ENCODE assay signal across 9 cellular contexts in genomic region chr12:52741378-52742195, GRCh38. TPM values are rescaled to one million over a fixed set of nuclear protein-coding genes. Genes with fewer than 3 reads are reported as not detected.
DNase-seq lines count a peak whose midpoint lies in the region; ATAC-seq, FAIRE-seq and TF ChIP-seq lines count a peak whose summit lies in the region.
"Had no signal": no experiment of that assay in that cellular context is flagged by ENCODE, and none has a peak within 500 bp of the region (broad histone marks: within the 10 kb centered on the region; RNA-seq: fewer than 3 reads in every experiment).

No MANE protein-coding gene starts in this region.

- no peak for FAIRE-seq in urothelium cell line (lab: Jason Lieb, UNC)

- H3K36me3 Mint-ChIP-seq in activated CD4-positive, alpha-beta T cell treated with anti-CD3 and anti-CD28 coated beads for 36 hours (ENCODE audit: low read depth) = no peaks in the 10 kb centered on the region
- H3K36me3 Mint-ChIP-seq in nephron progenitor cell (ENCODE audit: low read depth) = no peaks in the 10 kb centered on the region
- H3K36me3 Mint-ChIP-seq: brain had no signal

- no peaks in the 10 kb centered on the region for H3K9me3 Mint-ChIP-seq in activated CD4-positive, alpha-beta T cell treated with anti-CD3 and anti-CD28 coated beads for 36 hours (ENCODE audit: low read depth)
- H3K9me3 Mint-ChIP-seq in nephron progenitor cell = no peaks in the 10 kb centered on the region
- H3K9me3 Mint-ChIP-seq: brain had no signal

- ATAC-seq in activated CD4-positive, alpha-beta T cell treated with anti-CD3 and anti-CD28 coated beads for 36 hours = peak; percentile 51
- ATAC-seq in HG02973 (IDR thresholded peaks at IDR 0.05; ENCODE audit: unreplicated experiment) = no peak

- TF ChIP-seq CTCF in nephron progenitor cell (IDR thresholded peaks at IDR 0.05) = no peak

- no peaks in the 10 kb centered on the region for H3K27me3 Mint-ChIP-seq in activated CD4-positive, alpha-beta T cell treated with anti-CD3 and anti-CD28 coated beads for 36 hours
- peaks cover 63% of the 10 kb centered on the region for H3K27me3 Mint-ChIP-seq in nephron progenitor cell (ENCODE audit: low read depth, poor library complexity)

- POLR2A ChIA-PET in activated CD4-positive, alpha-beta T cell treated with anti-CD3 and anti-CD28 coated beads for 36 hours (lab: Charles Lee) = no interaction called here

- H3K27ac Mint-ChIP-seq in activated CD4-positive, alpha-beta T cell treated with anti-CD3 and anti-CD28 coated beads for 36 hours = no peak overlapping the region
- H3K27ac Mint-ChIP-seq in nephron progenitor cell = no peak overlapping the region
- H3K27ac Mint-ChIP-seq: brain had no signal

- CTCF ChIA-PET in activated CD4-positive, alpha-beta T cell treated with anti-CD3 and anti-CD28 coated beads for 36 hours (lab: Charles Lee) = no interaction called here

- intact Hi-C loops in activated CD4-positive, alpha-beta T cell treated with anti-CD3 and anti-CD28 coated beads for 36 hours (cut with DNase I, micrococcal nuclease) = no loop called here

- no peaks in the 10 kb centered on the region for H3K4me1 Mint-ChIP-seq in activated CD4-positive, alpha-beta T cell treated with anti-CD3 and anti-CD28 coated beads for 36 hours
- H3K4me1 Mint-ChIP-seq in nephron progenitor cell = no peaks in the 10 kb centered on the region
- H3K4me1 Mint-ChIP-seq: brain had no signal

- peak; percentile 74 for DNase-seq in ACHN
- DNase-seq in HT1080 (ENCODE audit: low read depth) = peak; percentile 32
- peak; percentile 80 for DNase-seq in activated CD4-positive, alpha-beta T cell treated with anti-CD3 and anti-CD28 coated beads for 36 hours
- peak; percentile 16 to 56 for DNase-seq in dermis microvascular lymphatic vessel endothelial cell (ENCODE audit: low read depth in 2 of 2)
- DNase-seq in nephron progenitor cell = peak; percentile 94
- peak; percentile 76 for DNase-seq in urothelium cell line (ENCODE audit: low spot score)
- no peak for DNase-seq in NK-92 (lab: John Stamatoyannopoulos, UW; ENCODE audit: unreplicated experiment)

- in situ Hi-C loops in ACHN (cut with HindIII; ENCODE audit: low pct_ligation_motif_present, low pct_unique_long_range_greater_than_20kb, low sequenced_read_pairs) = no loop called here

- no peak overlapping the region for H3K4me3 Mint-ChIP-seq in activated CD4-positive, alpha-beta T cell treated with anti-CD3 and anti-CD28 coated beads for 36 hours
- H3K4me3 Mint-ChIP-seq in nephron progenitor cell = no peak overlapping the region
- H3K4me3 Mint-ChIP-seq: brain had no signal

RNA-seq across cellular contexts. Expression of gene KRT76, which starts 35.6 kb away (rescaled TPM):
- total RNA-seq in HT1080 (2014; rRNA removed; shearing (Covaris generic)) = not detected in 2 replicates
- polyA plus RNA-seq in HT1080 (2015; cell fraction: cytosol; rRNA removed) = not detected in 2 replicates
- not detected in 2 replicates for polyA plus RNA-seq in HT1080 (2015; cell fraction: nucleus; rRNA removed)
- not detected for total RNA-seq in activated CD4-positive, alpha-beta T cell treated with anti-CD3 and anti-CD28 coated beads for 36 hours
- not detected in 2 replicates for total RNA-seq in dermis microvascular lymphatic vessel endothelial cell

RNA-seq across cellular contexts. Expression of gene KRT77, which starts 38.3 kb away (rescaled TPM):
- total RNA-seq in HT1080 (2014; rRNA removed; shearing (Covaris generic)) = not detected in 2 replicates
- polyA plus RNA-seq in HT1080 (2015; cell fraction: cytosol; rRNA removed) = not detected in 2 replicates
- polyA plus RNA-seq in HT1080 (2015; cell fraction: nucleus; rRNA removed) = not detected in 2 replicates
- not detected for total RNA-seq in activated CD4-positive, alpha-beta T cell treated with anti-CD3 and anti-CD28 coated beads for 36 hours
- not detected in 2 replicates for total RNA-seq in dermis microvascular lymphatic vessel endothelial cell

RNA-seq across cellular contexts. Expression of gene KRT3, which starts 54.3 kb away (rescaled TPM):
- total RNA-seq in HT1080 (2014; rRNA removed; shearing (Covaris generic)) = 0.13 TPM in 1 of 2 replicates, not detected in the other
- polyA plus RNA-seq in HT1080 (2015; cell fraction: cytosol; rRNA removed) = 0.08 TPM in 1 of 2 replicates, not detected in the other
- not detected in 2 replicates for polyA plus RNA-seq in HT1080 (2015; cell fraction: nucleus; rRNA removed)
- not detected for total RNA-seq in activated CD4-positive, alpha-beta T cell treated with anti-CD3 and anti-CD28 coated beads for 36 hours
- not detected in 2 replicates for total RNA-seq in dermis microvascular lymphatic vessel endothelial cell
